Comparison of ENCODE assay signal across 17 cellular contexts in genomic region chr4:108884596-108884995, GRCh38.
DNase-seq lines count a peak whose midpoint lies in the region; ATAC-seq and TF ChIP-seq lines count a peak whose summit lies in the region.
"Had no signal": no experiment of that assay in that cellular context is flagged by ENCODE, and none has a peak within 500 bp of the region (broad histone marks: within the 10 kb centered on the region; RNA-seq: fewer than 3 reads in every experiment).

No MANE protein-coding gene starts in this region.

- DNase-seq in T-helper 2 cell treated with Interferon-gamma antibody and Interleukin-4, amounts not matched to agents 5 μg/mL and 100 μg/mL, for 36 hours (ENCODE audit: low spot score), result no peak
- no peak for DNase-seq in T-helper 2 cell
- DNase-seq in amniotic epithelial cell (ENCODE audit: low read depth), result peak; percentile 12
- DNase-seq in mesothelial cell of epicardium (ENCODE audit: low spot score in 2 of 2, unreplicated experiment in 2 of 2), result no peak
- DNase-seq in smooth muscle cell (lab: John Stamatoyannopoulos, UW; ENCODE audit: unreplicated experiment), result no peak
- DNase-seq in hepatic stellate cell (ENCODE audit: low spot score), result no peak
- DNase-seq in left colon, result no peak
- no peak for DNase-seq in NCI-H446 treated with DMSO at 0.1 percent for 48 hours (lab: John Stamatoyannopoulos, UW)
- DNase-seq: 8988T, C1 segment of cervical spinal cord, DMS 273 treated with DMSO at 0.1 percent for 48 hours, H7, NCI-H1048, NCI-H2107, NCI-H345, Peyer's patch, SHP77 had no signal

- no peaks in the 10 kb centered on the region for H3K36me3 Mint-ChIP-seq in T-helper 2 cell treated with Interferon-gamma antibody and Interleukin-4, amounts not matched to agents 5 μg/mL and 100 μg/mL, for 36 hours (ENCODE audit: low read depth)
- H3K36me3 Mint-ChIP-seq in mesothelial cell of epicardium, result no peaks in the 10 kb centered on the region

- H4K20me1 ChIP-seq in smooth muscle cell (ENCODE audit: low read depth), result no peaks in the 10 kb centered on the region

- peak overlapping the region; percentile 55 for H3K27ac ChIP-seq in smooth muscle cell (ENCODE audit: low read depth)
- H3K27ac ChIP-seq: Peyer's patch had no signal

- H3K4me3 ChIP-seq in smooth muscle cell, result no peak overlapping the region
- H3K4me3 ChIP-seq: Peyer's patch had no signal

- TF ChIP-seq CTCF in mesothelial cell of epicardium (IDR thresholded peaks at IDR 0.05; ENCODE audit: unreplicated experiment), result no peak
- TF ChIP-seq CTCF in smooth muscle cell (IDR thresholded peaks at IDR 0.05; ENCODE audit: borderline replicate concordance, insufficient read depth, poor library complexity, severe bottlenecking), result no peak

- H3F3A ChIP-seq in smooth muscle cell (ENCODE audit: low read depth), result peaks cover 4% of the 10 kb centered on the region

- H2AFZ ChIP-seq in smooth muscle cell (ENCODE audit: low read depth), result peak overlapping the region; percentile 48

- no peak overlapping the region for H3K27ac Mint-ChIP-seq in T-helper 2 cell treated with Interferon-gamma antibody and Interleukin-4, amounts not matched to agents 5 μg/mL and 100 μg/mL, for 36 hours
- H3K27ac Mint-ChIP-seq in mesothelial cell of epicardium, result peak overlapping the region; percentile 69

- no peaks in the 10 kb centered on the region for H3K27me3 ChIP-seq in smooth muscle cell (ENCODE audit: low read depth)
- H3K27me3 ChIP-seq: Peyer's patch had no signal

- peak overlapping the region; percentile 45 for H3K4me2 ChIP-seq in smooth muscle cell

- no peaks in the 10 kb centered on the region for H3K9me3 ChIP-seq in smooth muscle cell (replicated peaks; ENCODE audit: low read depth)
- H3K9me3 ChIP-seq: Peyer's patch had no signal

- intact Hi-C loops in left colon (cut with DNase I, micrococcal nuclease), result no loop called here

- no peaks in the 10 kb centered on the region for H3K79me2 ChIP-seq in smooth muscle cell (ENCODE audit: low read depth)

- peak overlapping the region; percentile 43 for H3K4me3 Mint-ChIP-seq in T-helper 2 cell treated with Interferon-gamma antibody and Interleukin-4, amounts not matched to agents 5 μg/mL and 100 μg/mL, for 36 hours
- no peak overlapping the region for H3K4me3 Mint-ChIP-seq in mesothelial cell of epicardium

- H3K36me3 ChIP-seq in smooth muscle cell (ENCODE audit: low read depth), result no peaks in the 10 kb centered on the region
- H3K36me3 ChIP-seq: Peyer's patch had no signal

- no peak for ATAC-seq in left colon

- H3K9ac ChIP-seq in smooth muscle cell (ENCODE audit: low read depth), result no peak overlapping the region

- H3K9me3 Mint-ChIP-seq in T-helper 2 cell treated with Interferon-gamma antibody and Interleukin-4, amounts not matched to agents 5 μg/mL and 100 μg/mL, for 36 hours, result peaks cover 4% of the 10 kb centered on the region
- H3K9me3 Mint-ChIP-seq in mesothelial cell of epicardium, result no peaks in the 10 kb centered on the region

- no peaks in the 10 kb centered on the region for H3K27me3 Mint-ChIP-seq in T-helper 2 cell treated with Interferon-gamma antibody and Interleukin-4, amounts not matched to agents 5 μg/mL and 100 μg/mL, for 36 hours (ENCODE audit: low read depth)
- no peaks in the 10 kb centered on the region for H3K27me3 Mint-ChIP-seq in mesothelial cell of epicardium (ENCODE audit: low read depth)

- peaks cover 20% of the 10 kb centered on the region for H3K4me1 Mint-ChIP-seq in T-helper 2 cell treated with Interferon-gamma antibody and Interleukin-4, amounts not matched to agents 5 μg/mL and 100 μg/mL, for 36 hours (ENCODE audit: low read depth)
- peaks cover 31% of the 10 kb centered on the region for H3K4me1 Mint-ChIP-seq in mesothelial cell of epicardium

- peaks cover 23% of the 10 kb centered on the region for H3K4me1 ChIP-seq in smooth muscle cell (ENCODE audit: low read depth)
- H3K4me1 ChIP-seq: Peyer's patch had no signal
